In the genomic region with DNA sequence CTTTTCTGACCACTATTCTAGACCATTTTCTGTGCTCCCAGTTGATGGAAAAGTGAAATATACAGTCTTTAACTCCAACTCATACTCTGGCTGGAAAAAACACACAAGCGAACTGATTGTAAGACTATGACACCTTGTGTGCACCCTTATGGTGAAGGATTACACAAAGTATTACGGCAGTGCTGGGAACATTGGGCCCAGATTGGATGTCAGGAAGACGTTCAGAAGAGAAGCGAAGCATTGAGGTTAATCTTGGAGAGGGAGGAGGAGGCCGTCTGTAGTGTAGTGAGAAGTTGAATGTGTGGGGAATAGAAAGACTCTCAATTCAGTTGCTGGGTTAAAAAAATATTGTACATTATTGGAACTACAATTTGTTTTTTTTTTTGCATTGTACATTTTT, we compare ENCODE assay signal across 19 cellular contexts. TPM values are rescaled to one million over a fixed set of nuclear protein-coding genes. Genes with fewer than 3 reads are reported as not detected.
DNase-seq lines count a peak whose midpoint lies in the region; ATAC-seq and TF ChIP-seq lines count a peak whose summit lies in the region.
"Had no signal": no experiment of that assay in that cellular context is flagged by ENCODE, and none has a peak within 500 bp of the region (broad histone marks: within the 10 kb centered on the region; RNA-seq: fewer than 3 reads in every experiment).

No MANE protein-coding gene starts in this region.

- H3K4me1 Mint-ChIP-seq in WTC11 = peaks cover 15% of the 10 kb centered on the region
- H3K4me1 Mint-ChIP-seq: CD14-positive monocyte; CD4-positive, alpha-beta memory T cell; CD4-positive, CD25-positive, alpha-beta regulatory T cell; CD8-positive, alpha-beta memory T cell had no signal

- H3K4me3 ChIP-seq in WERI-Rb-1 (ENCODE audit: low read depth, low read length) (no peak overlapping the region), osteoblast (ENCODE audit: insufficient read depth, low read length) (no peak overlapping the region)
- H3K4me3 ChIP-seq: BLaER1, GM12878 had no signal

- POLR2A ChIA-PET in WTC11 (lab: Charles Lee) = no interaction called here

- peak; percentile 23 for DNase-seq in WERI-Rb-1
- DNase-seq in WTC11 (ENCODE audit: low spot score) = no peak
- DNase-seq in osteoblast (ENCODE audit: insufficient read length, low spot score, missing footprints) = no peak
- DNase-seq in NCI-H345 (lab: John Stamatoyannopoulos, UW) = no peak
- DNase-seq in activated effector memory CD4-positive, alpha-beta T cell treated with Interleukin-2 at 50 U/mL for 16 hours = no peak
- DNase-seq: 8988T; BE2C; CD4-positive, alpha-beta memory T cell; CD4-positive, CD25-positive, alpha-beta regulatory T cell; DMS 273 treated with DMSO at 0.1 percent for 48 hours; DMS153; DND-41; GDM1 had no signal

- no peak overlapping the region for H3K27ac ChIP-seq in WERI-Rb-1
- H3K27ac ChIP-seq in osteoblast (ENCODE audit: low read depth, low read length) = no peak overlapping the region
- H3K27ac ChIP-seq: BLaER1 had no signal

- H3K36me3 ChIP-seq in WERI-Rb-1 (no peaks in the 10 kb centered on the region), osteoblast (ENCODE audit: insufficient read depth, low read length) (no peaks in the 10 kb centered on the region)
- H3K36me3 ChIP-seq: BE2C, BLaER1 had no signal

- CTCF ChIA-PET in WTC11 (lab: Charles Lee) = no interaction called here

- no peak for ATAC-seq in WTC11
- no peak for ATAC-seq in HG03460 (IDR thresholded peaks at IDR 0.05; ENCODE audit: unreplicated experiment)
- ATAC-seq: GM12878 had no signal

- H3K27ac Mint-ChIP-seq in WTC11 = peak overlapping the region; percentile 14; the same call in 1 of the 2 replicates
- H3K27ac Mint-ChIP-seq: CD14-positive monocyte; CD4-positive, alpha-beta memory T cell; CD4-positive, CD25-positive, alpha-beta regulatory T cell; CD8-positive, alpha-beta memory T cell had no signal

- H2AFZ ChIP-seq in osteoblast (ENCODE audit: low read length) = peak overlapping the region; percentile 2

- no peaks in the 10 kb centered on the region for H3K36me3 Mint-ChIP-seq in WTC11
- H3K36me3 Mint-ChIP-seq: CD14-positive monocyte; CD4-positive, alpha-beta memory T cell; CD4-positive, CD25-positive, alpha-beta regulatory T cell; CD8-positive, alpha-beta memory T cell had no signal

- no peaks in the 10 kb centered on the region for H3K27me3 Mint-ChIP-seq in WTC11 (ENCODE audit: low read depth)
- H3K27me3 Mint-ChIP-seq: CD4-positive, alpha-beta memory T cell; CD4-positive, CD25-positive, alpha-beta regulatory T cell; CD8-positive, alpha-beta memory T cell had no signal

- no peaks in the 10 kb centered on the region for H3K27me3 ChIP-seq in WERI-Rb-1 (ENCODE audit: insufficient read depth, low read depth, severe bottlenecking)
- no peaks in the 10 kb centered on the region for H3K27me3 ChIP-seq in osteoblast (ENCODE audit: insufficient read depth, low read length)
- H3K27me3 ChIP-seq: BE2C, BLaER1 had no signal

- no peaks in the 10 kb centered on the region for H3K4me1 ChIP-seq in osteoblast (ENCODE audit: insufficient read depth, low read length)
- H3K4me1 ChIP-seq: BE2C, BLaER1 had no signal

- no peaks in the 10 kb centered on the region for H4K20me1 ChIP-seq in osteoblast (ENCODE audit: insufficient read depth, low read length)
- H4K20me1 ChIP-seq: BLaER1 had no signal

- no peaks in the 10 kb centered on the region for H3K9me3 ChIP-seq in WERI-Rb-1 (ENCODE audit: severe bottlenecking)
- no peaks in the 10 kb centered on the region for H3K9me3 ChIP-seq in osteoblast (ENCODE audit: low read depth, low read length)
- H3K9me3 ChIP-seq: BE2C, BLaER1 had no signal

- H3K79me2 ChIP-seq in osteoblast (ENCODE audit: insufficient read depth, low read length) = no peaks in the 10 kb centered on the region

- peaks cover 8% of the 10 kb centered on the region for H3K9me3 Mint-ChIP-seq in WTC11

- H3K4me2 ChIP-seq in osteoblast (ENCODE audit: insufficient read depth, low read length) = no peak overlapping the region
- H3K4me2 ChIP-seq: BLaER1 had no signal

- H3K4me3 Mint-ChIP-seq in WTC11 = no peak overlapping the region
- H3K4me3 Mint-ChIP-seq: CD14-positive monocyte; CD4-positive, alpha-beta memory T cell; CD4-positive, CD25-positive, alpha-beta regulatory T cell; CD8-positive, alpha-beta memory T cell had no signal

- TF ChIP-seq CTCF in WERI-Rb-1 (IDR thresholded peaks at IDR 0.05; ENCODE audit: low read depth, low read length) (no peak), WTC11 (IDR thresholded peaks at IDR 0.05) (no peak), osteoblast (IDR thresholded peaks at IDR 0.05; ENCODE audit: extremely low read depth, low read depth, low read length) (no peak)

TF ChIP-seq in WTC11, 78 proteins besides CTCF, POLR2A, EP300 and RAD21 (continues in another document):
- TF ChIP-seq USF1 (CRISPR knock-in tag; IDR thresholded peaks at IDR 0.05) (no peak), NR1H2 (CRISPR knock-in tag; IDR thresholded peaks at IDR 0.05) (no peak), TCF7 (CRISPR knock-in tag; IDR thresholded peaks at IDR 0.05; ENCODE audit: low read depth) (no peak), TEAD4 (CRISPR knock-in tag; IDR thresholded peaks at IDR 0.05) (no peak), FOXP4 (CRISPR knock-in tag; IDR thresholded peaks at IDR 0.05) (no peak), ELF4 (CRISPR knock-in tag; IDR thresholded peaks at IDR 0.05; ENCODE audit: low read depth) (no peak), ZNF121 (CRISPR knock-in tag; IDR thresholded peaks at IDR 0.05) (no peak), E2F5 (CRISPR knock-in tag; IDR thresholded peaks at IDR 0.05) (no peak), OVOL2 (CRISPR knock-in tag; IDR thresholded peaks at IDR 0.05; ENCODE audit: borderline replicate concordance) (no peak), MXD4 (CRISPR knock-in tag; IDR thresholded peaks at IDR 0.05; ENCODE audit: borderline replicate concordance) (no peak), SMAD3 (CRISPR knock-in tag; IDR thresholded peaks at IDR 0.05; ENCODE audit: borderline replicate concordance) (no peak), GABPB1 (CRISPR knock-in tag; IDR thresholded peaks at IDR 0.05) (no peak), RORB (CRISPR knock-in tag; IDR thresholded peaks at IDR 0.05) (no peak), EMX1 (CRISPR knock-in tag; IDR thresholded peaks at IDR 0.05) (no peak), ZNF423 (CRISPR knock-in tag; IDR thresholded peaks at IDR 0.05) (no peak)
- TF ChIP-seq, protein P1, sequence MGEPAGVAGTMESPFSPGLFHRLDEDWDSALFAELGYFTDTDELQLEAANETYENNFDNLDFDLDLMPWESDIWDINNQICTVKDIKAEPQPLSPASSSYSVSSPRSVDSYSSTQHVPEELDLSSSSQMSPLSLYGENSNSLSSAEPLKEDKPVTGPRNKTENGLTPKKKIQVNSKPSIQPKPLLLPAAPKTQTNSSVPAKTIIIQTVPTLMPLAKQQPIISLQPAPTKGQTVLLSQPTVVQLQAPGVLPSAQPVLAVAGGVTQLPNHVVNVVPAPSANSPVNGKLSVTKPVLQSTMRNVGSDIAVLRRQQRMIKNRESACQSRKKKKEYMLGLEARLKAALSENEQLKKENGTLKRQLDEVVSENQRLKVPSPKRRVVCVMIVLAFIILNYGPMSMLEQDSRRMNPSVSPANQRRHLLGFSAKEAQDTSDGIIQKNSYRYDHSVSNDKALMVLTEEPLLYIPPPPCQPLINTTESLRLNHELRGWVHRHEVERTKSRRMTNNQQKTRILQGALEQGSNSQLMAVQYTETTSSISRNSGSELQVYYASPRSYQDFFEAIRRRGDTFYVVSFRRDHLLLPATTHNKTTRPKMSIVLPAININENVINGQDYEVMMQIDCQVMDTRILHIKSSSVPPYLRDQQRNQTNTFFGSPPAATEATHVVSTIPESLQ (CRISPR knock-in tag; IDR thresholded peaks at IDR 0.05) = no peak
- TF ChIP-seq, protein P2, sequence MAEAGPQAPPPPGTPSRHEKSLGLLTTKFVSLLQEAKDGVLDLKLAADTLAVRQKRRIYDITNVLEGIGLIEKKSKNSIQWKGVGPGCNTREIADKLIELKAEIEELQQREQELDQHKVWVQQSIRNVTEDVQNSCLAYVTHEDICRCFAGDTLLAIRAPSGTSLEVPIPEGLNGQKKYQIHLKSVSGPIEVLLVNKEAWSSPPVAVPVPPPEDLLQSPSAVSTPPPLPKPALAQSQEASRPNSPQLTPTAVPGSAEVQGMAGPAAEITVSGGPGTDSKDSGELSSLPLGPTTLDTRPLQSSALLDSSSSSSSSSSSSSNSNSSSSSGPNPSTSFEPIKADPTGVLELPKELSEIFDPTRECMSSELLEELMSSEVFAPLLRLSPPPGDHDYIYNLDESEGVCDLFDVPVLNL (CRISPR knock-in tag; IDR thresholded peaks at IDR 0.05; ENCODE audit: borderline replicate concordance, low read depth) = no peak

RNA-seq across cellular contexts. Expression of gene GRIA2, which starts 50.0 kb away (rescaled TPM):
- total RNA-seq in WTC11 (2021) (not detected in 3 replicates), osteoblast (under 0.01 TPM in 1 of 2 replicates, not detected in the other)
- total RNA-seq: CD4-positive, alpha-beta memory T cell; CD4-positive, CD25-positive, alpha-beta regulatory T cell; CD8-positive, alpha-beta memory T cell; G401 had no signal
